19 cellular contexts compared by ENCODE assay signal in the genomic region with DNA sequence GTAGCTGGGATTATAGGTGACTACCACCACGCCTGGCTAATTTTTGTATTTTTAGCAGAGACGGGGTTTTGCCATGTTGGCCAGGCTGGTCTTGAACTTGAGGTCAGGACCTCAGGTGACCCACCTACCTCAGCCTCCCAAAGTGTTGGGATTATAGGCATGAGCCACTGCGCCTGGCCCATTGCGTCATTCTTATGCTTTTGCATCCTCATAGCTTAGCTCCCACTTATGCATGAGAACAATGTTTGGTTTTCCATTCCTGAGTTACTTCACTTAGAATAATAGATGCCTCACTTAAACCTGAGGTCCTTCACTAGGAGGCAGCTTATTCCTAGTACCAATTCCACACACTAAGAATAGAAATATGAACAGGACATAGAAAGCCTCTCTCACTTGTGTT. TPM values are rescaled to one million over a fixed set of nuclear protein-coding genes. Genes with fewer than 3 reads are reported as not detected.
"Had no signal": no experiment of that assay in that cellular context is flagged by ENCODE, and none has a peak within 500 bp of the region (broad histone marks: within the 10 kb centered on the region; RNA-seq: fewer than 3 reads in every experiment).

No MANE protein-coding gene starts in this region.

RNA-seq across cellular contexts. Expression of a gene that starts 11.9 kb away (rescaled TPM):
- total RNA-seq: activated naive CD4-positive, alpha-beta T cell treated with anti-CD3 and anti-CD28 coated beads for 36 hours; activated naive CD4-positive, alpha-beta T cell treated with anti-CD3 and anti-CD28 coated beads, Interleukin-2, amount 50 U/mL, for 72 hours; activated naive CD8-positive, alpha-beta T cell treated with anti-CD3 and anti-CD28 coated beads for 36 hours; activated naive CD8-positive, alpha-beta T cell treated with anti-CD3 and anti-CD28 coated beads, Interleukin-2, amount 10 ng/mL, durations not matched to agents 7 days and 5 days; activated T-cell treated with anti-CD3 and anti-CD28 coated beads, Interleukin-2, amount 50 U/mL, for 4 hours; activated T-cell treated with anti-CD3 and anti-CD28 coated beads, Interleukin-2, amount 50 U/mL, for 72 hours; activated T-helper 1 cell treated with anti-CD3 and anti-CD28 coated beads, Interleukin-12 subunit alpha, Interleukin-12 subunit beta, Interleukin-2, Interleukin-4 antibody, amounts not matched to agents 30 ng/mL and 10 ng/mL and 1 ng/mL, durations not matched to agents 14 hours and 24 hours and 36 hours; activated T-helper 17 cell treated with anti-CD3 and anti-CD28 coated beads, Interleukin-2, amount 50 U/mL, for 72 hours; activated T-helper 2 cell treated with anti-CD3 and anti-CD28 coated beads, Interferon-gamma antibody, Interleukin-2, Interleukin-4, amounts not matched to agents 10 μg/mL and 5 μg/mL and 100 μg/mL, durations not matched to agents 14 hours and 24 hours and 36 hours; adrenal gland; aorta; ascending aorta; body of pancreas; breast epithelium; bronchial epithelial cell; cardiac muscle cell; cardiac septum; cerebellum had no signal
- polyA plus RNA-seq: adipose tissue, adrenal gland, aorta, cardiac muscle cell had no signal
